23 cellular contexts compared by ENCODE assay signal in the genomic region with DNA sequence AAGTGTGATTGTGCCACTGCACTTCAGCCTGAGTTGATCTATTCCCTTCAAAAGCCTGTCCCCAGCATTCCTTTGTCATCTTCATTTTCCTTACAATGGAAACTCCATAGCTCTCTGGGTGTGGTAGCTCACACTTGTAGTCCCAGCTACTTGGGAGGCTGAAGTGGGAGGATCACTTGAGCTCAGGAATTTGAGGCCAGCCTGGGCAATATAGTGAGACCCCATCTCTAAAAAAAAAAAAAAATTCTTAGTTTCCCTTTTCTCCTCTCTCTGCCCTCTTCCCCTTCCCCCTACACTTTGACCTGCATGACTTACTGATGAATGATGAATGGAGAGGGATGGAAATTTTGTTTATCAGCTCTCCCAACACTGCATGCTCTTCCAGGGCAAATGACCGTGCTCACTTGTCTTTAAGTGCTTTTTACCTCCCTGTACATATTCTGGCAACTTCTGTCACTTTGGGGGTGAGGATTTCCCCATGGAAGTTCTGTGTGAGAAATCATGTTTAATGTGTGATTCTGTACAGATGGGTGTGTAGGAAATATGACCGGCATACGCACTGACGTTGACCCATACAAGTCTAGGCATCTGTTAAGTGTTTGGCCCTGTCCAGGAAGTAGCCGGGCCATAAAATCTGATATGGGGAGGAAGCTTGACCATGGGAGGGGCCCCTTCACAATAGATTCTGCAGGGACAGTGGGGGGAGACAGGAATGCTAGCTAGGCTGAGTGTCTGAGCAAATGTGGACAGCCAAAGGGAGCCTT.
DNase-seq lines count a peak whose midpoint lies in the region; ATAC-seq, FAIRE-seq and TF ChIP-seq lines count a peak whose summit lies in the region.
"Had no signal": no experiment of that assay in that cellular context is flagged by ENCODE, and none has a peak within 500 bp of the region (broad histone marks: within the 10 kb centered on the region; RNA-seq: fewer than 3 reads in every experiment).

No MANE protein-coding gene starts in this region.

- H3K9me3 ChIP-seq in heart right ventricle (no peaks in the 10 kb centered on the region), gastroesophageal sphincter (no peaks in the 10 kb centered on the region), mucosa of descending colon (no peaks in the 10 kb centered on the region)
- H3K9me3 ChIP-seq: tibial nerve had no signal

- FAIRE-seq in urothelium cell line (lab: Jason Lieb, UNC) (peak; percentile 13), H54 (lab: Jason Lieb, UNC) (no peak)
- FAIRE-seq: A204.1, astrocyte, GM12878 had no signal

- peak; percentile 49 to 82 (median 76) for ATAC-seq in heart right ventricle
- ATAC-seq in gastroesophageal sphincter: peak; percentile 32
- peak; percentile 83 for ATAC-seq in mucosa of descending colon
- ATAC-seq: activated naive CD4-positive, alpha-beta T cell treated with anti-CD3 and anti-CD28 coated beads, Interleukin-2, amount 50 U/mL, for 72 hours; effector memory CD8-positive, alpha-beta T cell; GM12878; stimulated activated naive CD8-positive, alpha-beta T cell treated with anti-CD3 and anti-CD28 coated beads, Interleukin-15, amount 100 ng/mL, for 72 hours had no signal

- intact Hi-C loops in heart right ventricle (cut with DNase I) (loop anchor here in 2 of 10 donors (2.0 to 5.0 kb wide), 4 partner anchors 45 to 480 kb away; no protein-coding TSS in a partner anchor), cardiac septum (cut with DNase I) (no loop called here), mucosa of descending colon (cut with DNase I, micrococcal nuclease) (no loop called here)

- H3K36me3 ChIP-seq in heart right ventricle: no peaks in the 10 kb centered on the region
- H3K36me3 ChIP-seq in gastroesophageal sphincter: no peaks in the 10 kb centered on the region
- no peaks in the 10 kb centered on the region for H3K36me3 ChIP-seq in mucosa of descending colon (ENCODE audit: low read depth)
- H3K36me3 ChIP-seq: tibial nerve had no signal

- DNase-seq in heart right ventricle (peak in 1 of 2 donors; percentile 52), cardiac septum (ENCODE audit: low spot score) (no peak), mucosa of descending colon (peak in 1 of 3 donors; percentile 61), urothelium cell line (ENCODE audit: low spot score) (no peak), germinal center (ENCODE audit: low spot score) (no peak), RKO (ENCODE audit: low spot score) (no peak), H54 (ENCODE audit: insufficient read length, low spot score) (no peak)
- DNase-seq: activated CD4-positive, alpha-beta T cell treated with anti-CD3 and anti-CD28 coated beads, Interleukin-2, amount 10 ng/mL, durations not matched to agents 24 days and 14 days; DND-41; effector memory CD8-positive, alpha-beta T cell; NCI-H1092 treated with DMSO at 0.1 percent for 48 hours; NCI-H1930; NCI-H2227 treated with DMSO at 0.1 percent for 48 hours; SHP77; stimulated activated CD4-positive, alpha-beta T cell treated with anti-CD3 and anti-CD28 coated beads, Interleukin-12 subunit alpha, Interleukin-12 subunit beta, amount 100 ng/mL, for 4 hours; stimulated activated CD4-positive, alpha-beta T cell treated with anti-CD3 and anti-CD28 coated beads, Interleukin-4, amount 100 ng/mL, for 4 hours; stimulated activated naive CD8-positive, alpha-beta T cell treated with anti-CD3 and anti-CD28 coated beads, Interleukin-15, amount 100 ng/mL, for 72 hours had no signal

- peaks cover 16 to 69% (median 50%) of the 10 kb centered on the region in 9 donors for H3K4me1 ChIP-seq in heart right ventricle
- H3K4me1 ChIP-seq in gastroesophageal sphincter: peaks cover 0 to 39% (median 2%) of the 10 kb centered on the region in 3 donors
- H3K4me1 ChIP-seq in mucosa of descending colon (ENCODE audit: low read depth): peaks cover 26% of the 10 kb centered on the region

- H3K4me3 ChIP-seq in heart right ventricle (no peak overlapping the region), gastroesophageal sphincter (no peak overlapping the region), mucosa of descending colon (no peak overlapping the region)
- H3K4me3 ChIP-seq: GM12878, tibial nerve had no signal

- TF ChIP-seq POLR2A in gastroesophageal sphincter (IDR thresholded peaks at IDR 0.05) (no peak), H54 (IDR thresholded peaks at IDR 0.05; ENCODE audit: low read depth, low read length) (no peak)

- WGBS in heart right ventricle, 2 donors: 57 to 58% methylated on average over 5 of the region's 5 CpGs
- 67 to 70% methylated on average over 4 to 5 of the region's 5 CpGs for WGBS in gastroesophageal sphincter (ENCODE audit: low coverage in 1 of 2), 2 donors

- H3K27me3 ChIP-seq in heart right ventricle: no peaks in the 10 kb centered on the region
- no peaks in the 10 kb centered on the region for H3K27me3 ChIP-seq in gastroesophageal sphincter
- H3K27me3 ChIP-seq: tibial nerve had no signal

- peak overlapping the region in 7 of 10 donors; percentile 11 to 77 (median 33) for H3K27ac ChIP-seq in heart right ventricle
- no peak overlapping the region for H3K27ac ChIP-seq in gastroesophageal sphincter
- H3K27ac ChIP-seq: tibial nerve had no signal

- TF ChIP-seq EP300 in gastroesophageal sphincter (IDR thresholded peaks at IDR 0.05): no peak

- no peak for TF ChIP-seq CTCF in heart right ventricle (IDR thresholded peaks at IDR 0.05)
- no peak for TF ChIP-seq CTCF in gastroesophageal sphincter (IDR thresholded peaks at IDR 0.05)
- no peak for TF ChIP-seq CTCF in mucosa of descending colon (IDR thresholded peaks at IDR 0.05)

Comparison
In these comparisons a context has a peak if more than half of its experiments do, and no peak if none do; other contexts are left out.
1. ATAC-seq: peak in every context shown above with its lines; median percentile 83 in mucosa of descending colon; 76 in heart right ventricle; 32 in gastroesophageal sphincter.
2. H3K27ac ChIP-seq: peak in heart right ventricle (7 of 10); none in gastroesophageal sphincter (0 of 4).